In genomic region chr3:120172070-120172469, GRCh38 we compare ENCODE assay signal across 14 cellular contexts.
DNase-seq lines count a peak whose midpoint lies in the region; ATAC-seq and TF ChIP-seq lines count a peak whose summit lies in the region.
"Had no signal": no experiment of that assay in that cellular context is flagged by ENCODE, and none has a peak within 500 bp of the region (broad histone marks: within the 10 kb centered on the region; RNA-seq: fewer than 3 reads in every experiment).

No MANE protein-coding gene starts in this region.

- H3K4me3 ChIP-seq in heart left ventricle (no peak overlapping the region), astrocyte of the cerebellum (ENCODE audit: low read depth, low read length) (no peak overlapping the region), aorta (ENCODE audit: low read length in 2 of 2) (no peak overlapping the region)

- 55 to 71% (median 60%) methylated on average over 6 of the region's 6 CpGs for WGBS in heart left ventricle, 4 donors
- 33 to 39% methylated on average over 6 of the region's 6 CpGs for WGBS in aorta, 2 donors

- ATAC-seq in left ventricle myocardium superior = peak; percentile 28
- no peak for ATAC-seq in heart left ventricle
- peak; percentile 51 for ATAC-seq in aorta (ENCODE audit: low FRiP score)
- ATAC-seq: stimulated activated effector memory CD8-positive, alpha-beta T cell treated with anti-CD3 and anti-CD28 coated beads, Interleukin-12 subunit alpha, Interleukin-12 subunit beta, amount 100 ng/mL, for 72 hours had no signal

- H3K36me3 ChIP-seq in heart left ventricle = no peaks in the 10 kb centered on the region
- H3K36me3 ChIP-seq in aorta (ENCODE audit: control insufficient read depth in 1 of 2, insufficient read depth in 2 of 2, low read length in 1 of 2) = no peaks in the 10 kb centered on the region
- H3K36me3 ChIP-seq: WERI-Rb-1 had no signal

- TF ChIP-seq CTCF in heart left ventricle (IDR thresholded peaks at IDR 0.05) (no peak), astrocyte of the cerebellum (IDR thresholded peaks at IDR 0.05; ENCODE audit: low read depth, low read length, missing control alignments) (no peak)

- H3K27ac ChIP-seq in heart left ventricle (no peak overlapping the region), aorta (ENCODE audit: low read depth in 1 of 2, low read length in 2 of 2) (no peak overlapping the region)
- H3K27ac ChIP-seq: WERI-Rb-1 had no signal

- TF ChIP-seq POLR2A in heart left ventricle (IDR thresholded peaks at IDR 0.05) = no peak

- intact Hi-C loops in left ventricle myocardium superior (cut with micrococcal nuclease) (no loop called here), heart left ventricle (cut with DNase I) (no loop called here), aorta (cut with DNase I) (loop anchor here in 1 of 2 donors (5.0 kb wide), 1 partner anchor 80 kb away; the partner anchor contains the start of gene GSK3B)

- H3K4me1 ChIP-seq in heart left ventricle = peaks cover 0 to 5% (median 4%) of the 10 kb centered on the region in 12 donors
- H3K4me1 ChIP-seq in aorta (ENCODE audit: control insufficient read depth in 1 of 2, insufficient read depth in 2 of 2, low read length in 2 of 2) = peaks cover 0 to 3% of the 10 kb centered on the region in 2 donors

- H3K9me3 ChIP-seq in heart left ventricle = no peaks in the 10 kb centered on the region
- H3K9me3 ChIP-seq in aorta (ENCODE audit: control insufficient read depth, low read length) = no peaks in the 10 kb centered on the region

- DNase-seq in left ventricle myocardium superior (no peak), heart left ventricle (no peak), astrocyte of the cerebellum (ENCODE audit: low read depth) (peak; percentile 49), iris pigment epithelial cell (ENCODE audit: low read depth) (peak; percentile 62), aorta (peak; percentile 69 to 77), ureter (ENCODE audit: low spot score) (no peak), NCI-H1092 (lab: John Stamatoyannopoulos, UW) (no peak)
- DNase-seq in activated T-cell treated with anti-CD3 and anti-CD28 coated beads, Interleukin-2, amount 50 U/mL, for 1 hour = no peak
- DNase-seq: activated naive CD8-positive, alpha-beta T cell treated with anti-CD3 and anti-CD28 coated beads, Interleukin-2, amount 10 ng/mL, durations not matched to agents 7 days and 5 days; endodermal cell; NCI-H1048; stimulated activated CD4-positive, alpha-beta T cell treated with anti-CD3 and anti-CD28 coated beads, Interleukin-2, amount 100 ng/mL, for 24 hours; WERI-Rb-1 had no signal

- in situ Hi-C loops in astrocyte of the cerebellum (cut with HindIII; ENCODE audit: low sequenced_read_pairs) = no loop called here

- H3K27me3 ChIP-seq in heart left ventricle (no peaks in the 10 kb centered on the region), aorta (ENCODE audit: control insufficient read depth in 1 of 2, insufficient read depth in 2 of 2, low read length in 1 of 2) (no peaks in the 10 kb centered on the region)

Comparison
In these comparisons a context has a peak if more than half of its experiments do, and no peak if none do; other contexts are left out.
1. ATAC-seq: peak in left ventricle myocardium superior (single experiment) and aorta (single experiment); none in heart left ventricle (0 of 4).
2. DNase-seq: peak in astrocyte of the cerebellum (single experiment), iris pigment epithelial cell (single experiment) and aorta (2 of 2); none in left ventricle myocardium superior (single experiment), heart left ventricle (0 of 5), activated T-cell treated with anti-CD3 and anti-CD28 coated beads, Interleukin-2, amount 50 U/mL, for 1 hour (single experiment), ureter (single experiment) and NCI-H1092 (single experiment).